8 cellular contexts compared by ENCODE assay signal in genomic region chr1:117357833-117358603, GRCh38. TPM values are rescaled to one million over a fixed set of nuclear protein-coding genes. Genes with fewer than 3 reads are reported as not detected.
DNase-seq lines count a peak whose midpoint lies in the region; ATAC-seq and TF ChIP-seq lines count a peak whose summit lies in the region.
"Not testable (repeated sequence)": the region's sequence is repeated elsewhere in the genome, so short reads cannot be mapped to it uniquely, and the experiment has no call there.

No MANE protein-coding gene starts in this region.

- H3K4ac ChIP-seq in H9 (ENCODE audit: low read depth, low read length), result not testable (repeated sequence)

- POLR2A ChIA-PET in CD4-positive, alpha-beta T cell (lab: Charles Lee), result interaction anchor here (0.6 to 2.1 kb wide), 5 partner anchors 9 to 248 kb away, joined by 3 to 14 read pairs (median 4); partner anchors contain the start of gene MAN1A2
- POLR2A ChIA-PET in activated CD8-positive, alpha-beta T cell treated with anti-CD3 and anti-CD28 coated beads for 36 hours (lab: Charles Lee), result not testable (repeated sequence)

- 0 out of 2 replicates have a peak overlapping the region, but pooled peaks have one; percentile 77 for H3K14ac ChIP-seq in H9 (ENCODE audit: insufficient read depth, low read length)

- not testable (repeated sequence) for H3K4me1 ChIP-seq in H9 (ENCODE audit: insufficient read depth, low read length); colonic mucosa; iPS-20b (ENCODE audit: insufficient read depth, low read length)

- not testable (repeated sequence) for H3K56ac ChIP-seq in H9 (ENCODE audit: insufficient read length, low read depth, low read length)

- H3K9me3 Mint-ChIP-seq in CD4-positive, alpha-beta T cell; activated CD8-positive, alpha-beta T cell treated with anti-CD3 and anti-CD28 coated beads for 36 hours: not testable (repeated sequence)
- peaks cover 8 to 15% of the 10 kb centered on the region in 2 experiments; a peak in 3 of 5 replicates for H3K9me3 Mint-ChIP-seq in H9

- not testable (repeated sequence) for H3K36me3 ChIP-seq in colonic mucosa; iPS-20b (ENCODE audit: insufficient read depth, low read depth, low read length)

- not testable (repeated sequence) for H2AK5ac ChIP-seq in H9 (ENCODE audit: insufficient read length, low read length)

- WGBS in H9 (ENCODE audit: extremely low coverage, insufficient read length, low lambda C conversion rate), result no CpG with 5 or more reads among the region's 24 CpGs

- H3K79me1 ChIP-seq in H9 (ENCODE audit: insufficient read depth, low read depth, low read length, poor library complexity, severe bottlenecking), result not testable (repeated sequence)

- peak overlapping the region; percentile 66 for H3K27ac Mint-ChIP-seq in CD4-positive, alpha-beta T cell
- peak overlapping the region; percentile 72 to 95 (median 90); a peak in 4 of 7 replicates for H3K27ac Mint-ChIP-seq in H9
- H3K27ac Mint-ChIP-seq in activated CD8-positive, alpha-beta T cell treated with anti-CD3 and anti-CD28 coated beads for 36 hours, result peak overlapping the region; percentile 73

- H3K79me2 ChIP-seq in H9 (ENCODE audit: insufficient read depth, low read length), result not testable (repeated sequence)

- not testable (repeated sequence) for H3T11ph ChIP-seq in H9 (ENCODE audit: low read length)

- H3K27ac ChIP-seq in CD4-positive, alpha-beta T cell (ENCODE audit: low read depth, low read length); H9 (ENCODE audit: insufficient read length, low read depth, low read length); colonic mucosa: not testable (repeated sequence)
- H3K27ac ChIP-seq in iPS-20b (ENCODE audit: low read length) (peak overlapping the region; percentile 65), skin epidermis (peak overlapping the region in 15 of 21 experiments; percentile 16 to 84 (median 69))

- H4K91ac ChIP-seq in H9 (ENCODE audit: insufficient read length, low read depth, low read length), result not testable (repeated sequence)

- H4K5ac ChIP-seq in H9 (ENCODE audit: insufficient read length, low read depth, low read length), result not testable (repeated sequence)

- not testable (repeated sequence) for H2BK5ac ChIP-seq in H9 (ENCODE audit: insufficient read length, low read length)

- not testable (repeated sequence) for ATAC-seq in CD4-positive, alpha-beta T cell (ENCODE audit: poor library complexity); activated CD8-positive, alpha-beta T cell treated with anti-CD3 and anti-CD28 coated beads for 36 hours

- CTCF ChIA-PET in CD4-positive, alpha-beta T cell (lab: Charles Lee); activated CD8-positive, alpha-beta T cell treated with anti-CD3 and anti-CD28 coated beads for 36 hours (lab: Charles Lee): not testable (repeated sequence)

- not testable (repeated sequence) for H3K23ac ChIP-seq in H9 (ENCODE audit: insufficient read length, low read depth, low read length)

- not testable (repeated sequence) for H3K23me2 ChIP-seq in H9 (ENCODE audit: insufficient read length, low read depth, low read length, poor library complexity, severe bottlenecking)

- H3K4me2 ChIP-seq in H9 (ENCODE audit: insufficient read depth, insufficient read length, low read length), result not testable (repeated sequence)

- peak overlapping the region; percentile 76 for H2BK12ac ChIP-seq in H9 (ENCODE audit: insufficient read length, low read depth, low read length)

- H3K9ac ChIP-seq in H9 (ENCODE audit: extremely low read depth, insufficient read length, low read length); colonic mucosa (ENCODE audit: low read depth in 2 of 2, low read length in 2 of 2); iPS-20b (ENCODE audit: low read depth, low read length): not testable (repeated sequence)

- H4K8ac ChIP-seq in H9 (replicated peaks; ENCODE audit: insufficient read length, low read depth, low read length), result not testable (repeated sequence)

- not testable (repeated sequence) for H3K27me3 Mint-ChIP-seq in CD4-positive, alpha-beta T cell; H9 (ENCODE audit: low read depth); activated CD8-positive, alpha-beta T cell treated with anti-CD3 and anti-CD28 coated beads for 36 hours

- H3K9me3 ChIP-seq in CD4-positive, alpha-beta T cell (ENCODE audit: control insufficient read depth, low read length); H9 (ENCODE audit: control insufficient read depth, low read depth, low read length); colonic mucosa; iPS-20b (ENCODE audit: insufficient read depth, low read depth, low read length): not testable (repeated sequence)

- H3K27me3 ChIP-seq in CD4-positive, alpha-beta T cell (ENCODE audit: control insufficient read depth, insufficient read depth, low read length); H9 (ENCODE audit: insufficient read depth, low read length); colonic mucosa; iPS-20b (ENCODE audit: insufficient read depth, low read length): not testable (repeated sequence)

- not testable (repeated sequence) for H2BK15ac ChIP-seq in H9 (ENCODE audit: low read depth, low read length)

- H3K36me3 Mint-ChIP-seq in CD4-positive, alpha-beta T cell (ENCODE audit: low read depth); activated CD8-positive, alpha-beta T cell treated with anti-CD3 and anti-CD28 coated beads for 36 hours (ENCODE audit: low read depth): not testable (repeated sequence)
- peaks cover 0 to 22% (median 3%) of the 10 kb centered on the region in 3 experiments; a peak in 3 of 7 replicates for H3K36me3 Mint-ChIP-seq in H9 (ENCODE audit: insufficient read depth in 1 of 3, low read depth in 3 of 3)

- H4K20me1 ChIP-seq in H9 (ENCODE audit: control insufficient read depth, insufficient read depth, insufficient read length), result not testable (repeated sequence)

- peak in 8 of 10 experiments; percentile 24 to 57 (median 36) for DNase-seq in CD4-positive, alpha-beta T cell
- not testable (repeated sequence) for DNase-seq in H9
- DNase-seq in T follicular helper cell (ENCODE audit: low read depth), result peak; percentile 36
- DNase-seq in activated CD8-positive, alpha-beta T cell treated with anti-CD3 and anti-CD28 coated beads for 36 hours, result peak; percentile 37
- DNase-seq in activated effector memory CD4-positive, alpha-beta T cell treated with anti-CD3 and anti-CD28 coated beads, Interleukin-2, amount 50 U/mL, for 16 hours, result peak; percentile 66
- DNase-seq in colonic mucosa, result peak; percentile 25

- not testable (repeated sequence) for H3K4me3 ChIP-seq in colonic mucosa; iPS-20b (ENCODE audit: low read length)
- peak overlapping the region in 4 of 7 experiments; percentile 14 to 36 (median 24) for H3K4me3 ChIP-seq in skin epidermis

- intact Hi-C loops in CD4-positive, alpha-beta T cell (cut with DNase I, micrococcal nuclease); activated CD8-positive, alpha-beta T cell treated with anti-CD3 and anti-CD28 coated beads for 36 hours (cut with micrococcal nuclease); colonic mucosa (cut with DNase I): not testable (repeated sequence)

- not testable (repeated sequence) for H2BK120ac ChIP-seq in H9 (ENCODE audit: low read depth, low read length, poor library complexity, severe bottlenecking)

- H3K4me3 Mint-ChIP-seq in CD4-positive, alpha-beta T cell, result peak overlapping the region; percentile 38
- not testable (repeated sequence) for H3K4me3 Mint-ChIP-seq in H9
- peak overlapping the region; percentile 53 for H3K4me3 Mint-ChIP-seq in activated CD8-positive, alpha-beta T cell treated with anti-CD3 and anti-CD28 coated beads for 36 hours

- not testable (repeated sequence) for H2AFZ ChIP-seq in H9 (ENCODE audit: low read length)

- TF ChIP-seq CTCF in CD4-positive, alpha-beta T cell (IDR thresholded peaks at IDR 0.05); H9 (conservative IDR thresholded peaks at IDR 0.05); activated CD8-positive, alpha-beta T cell treated with anti-CD3 and anti-CD28 coated beads for 36 hours (IDR thresholded peaks at IDR 0.05); colonic mucosa (IDR thresholded peaks at IDR 0.05): not testable (repeated sequence)

- H2BK20ac ChIP-seq in H9 (ENCODE audit: low read depth, low read length, poor library complexity, severe bottlenecking), result not testable (repeated sequence)

- peaks cover 47% of the 10 kb centered on the region for H3K4me1 Mint-ChIP-seq in CD4-positive, alpha-beta T cell (ENCODE audit: low read depth)
- peaks cover 8 to 16% of the 10 kb centered on the region in 2 experiments for H3K4me1 Mint-ChIP-seq in H9
- peaks cover 30% of the 10 kb centered on the region for H3K4me1 Mint-ChIP-seq in activated CD8-positive, alpha-beta T cell treated with anti-CD3 and anti-CD28 coated beads for 36 hours (ENCODE audit: low read depth)

- peak overlapping the region; percentile 93 for H3K18ac ChIP-seq in H9 (ENCODE audit: insufficient read length, low read depth, low read length)

RNA-seq across cellular contexts. Expression of gene MAN1A2, which starts 9.2 kb away (rescaled TPM):
- total RNA-seq in CD4-positive, alpha-beta T cell, result 10 to 100 TPM; 45.6 to 49.7 TPM
- total RNA-seq in H9 (2021) (24.0 and 25.4 TPM in 2 replicates), colonic mucosa (10 to 100 TPM; 27.9 to 35.7 TPM)
- total RNA-seq in activated CD8-positive, alpha-beta T cell treated with anti-CD3 and anti-CD28 coated beads for 36 hours, result 10 to 100 TPM; 18.3 to 21.1 TPM
